In the genomic region with DNA sequence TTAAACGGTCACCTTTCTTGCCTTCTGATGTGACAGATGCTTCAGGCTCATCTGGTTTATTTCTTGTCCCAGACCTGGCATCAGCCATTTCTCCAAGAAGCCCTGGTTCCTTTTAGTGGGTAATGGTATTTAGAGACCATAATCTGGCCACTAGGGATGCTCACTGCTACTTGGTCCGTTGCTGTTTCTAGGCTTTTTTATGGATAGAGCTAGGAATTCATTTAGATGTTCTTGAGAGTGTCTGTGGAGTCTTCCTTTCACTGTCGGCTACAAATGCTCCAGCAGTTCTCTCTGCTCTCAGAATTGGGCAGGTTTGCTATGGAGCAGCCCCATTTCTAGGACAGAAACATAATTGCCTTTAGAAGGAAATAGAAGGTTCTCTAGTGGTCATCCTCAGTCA, we compare ENCODE assay signal across 9 cellular contexts.
"Had no signal": no experiment of that assay in that cellular context is flagged by ENCODE, and none has a peak within 500 bp of the region (broad histone marks: within the 10 kb centered on the region; RNA-seq: fewer than 3 reads in every experiment).

No MANE protein-coding gene starts in this region.

- H3K36me3 ChIP-seq: HAP-1 had no signal

- H3K27ac ChIP-seq: HL-60 had no signal

- FAIRE-seq: H1, K562 had no signal

- DNase-seq: H7, IMR-90, KG1 had no signal

- H3K4me3 Mint-ChIP-seq: GM23338 had no signal

- ATAC-seq: GM23338, HCT116, K562 had no signal

- H3K4me2 ChIP-seq: GM23338 had no signal

- H2AFZ ChIP-seq: GM23338 had no signal

- H3K4me3 ChIP-seq: GM23338, HAP-1, K562 had no signal

- H3K9me3 ChIP-seq: HAP-1 had no signal

- H3K27ac Mint-ChIP-seq: GM23338 had no signal

- H3K4me1 ChIP-seq: HAP-1 had no signal
